ENCODE assay signal across 20 cellular contexts in the genomic region with DNA sequence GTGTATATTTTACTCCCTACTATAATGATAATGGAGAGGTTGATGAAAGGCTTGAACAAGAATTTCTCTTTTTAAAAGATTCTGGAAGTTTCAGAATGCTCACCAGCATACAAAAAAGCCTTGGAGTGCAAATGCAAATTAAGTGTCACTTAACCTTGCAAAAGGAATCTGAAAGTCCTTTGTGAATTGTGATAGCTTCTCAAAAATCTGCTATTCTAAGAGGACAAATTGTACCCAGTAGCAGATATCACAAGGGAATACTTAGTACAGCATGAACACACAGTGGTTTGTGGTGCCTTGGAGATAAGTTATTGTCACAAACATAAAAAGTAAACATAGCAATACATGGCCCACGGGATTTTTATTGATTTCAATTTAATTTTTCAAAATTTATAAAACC.
DNase-seq lines count a peak whose midpoint lies in the region; ATAC-seq and TF ChIP-seq lines count a peak whose summit lies in the region.
"Had no signal": no experiment of that assay in that cellular context is flagged by ENCODE, and none has a peak within 500 bp of the region (broad histone marks: within the 10 kb centered on the region; RNA-seq: fewer than 3 reads in every experiment).

No MANE protein-coding gene starts in this region.

- peak overlapping the region in 1 of 5 experiments; percentile 5 for H3K4me3 Mint-ChIP-seq in brain

- peaks cover 5 to 28% (median 19%) of the 10 kb centered on the region in 5 experiments for H3K9me3 Mint-ChIP-seq in brain

- peaks cover 3% of the 10 kb centered on the region for H3K27me3 Mint-ChIP-seq in brain

- H3K4me1 ChIP-seq in mesendoderm (ENCODE audit: control insufficient read depth, low read depth, low read length), result no peaks in the 10 kb centered on the region
- H3K4me1 ChIP-seq: BE2C had no signal

- no peak overlapping the region for H3K9ac ChIP-seq in mesendoderm (ENCODE audit: low read length)

- TF ChIP-seq CTCF in brain (conservative IDR thresholded peaks at IDR 0.05), result no peak

- in situ Hi-C loops in G401 (cut with HindIII; ENCODE audit: low sequenced_read_pairs), result no loop called here

- no peak overlapping the region for H3K4ac ChIP-seq in mesendoderm (ENCODE audit: low read depth, low read length)

- H3K36me3 ChIP-seq in mesendoderm (ENCODE audit: control insufficient read depth, insufficient read depth, low read length), result no peaks in the 10 kb centered on the region
- H3K36me3 ChIP-seq: BE2C had no signal

- H3K4me3 ChIP-seq in mesendoderm (ENCODE audit: low read length), result no peak overlapping the region

- no peak overlapping the region for H2BK5ac ChIP-seq in mesendoderm (ENCODE audit: low read length)

- H4K5ac ChIP-seq in mesendoderm (ENCODE audit: low read length), result no peak overlapping the region

- H3K79me1 ChIP-seq in mesendoderm (ENCODE audit: low read length), result no peaks in the 10 kb centered on the region

- peak overlapping the region in 3 of 5 experiments; percentile 37 to 89 (median 59) for H3K27ac Mint-ChIP-seq in brain

- H3K27me3 ChIP-seq in mesendoderm (ENCODE audit: insufficient read depth, low read length, poor library complexity), result no peaks in the 10 kb centered on the region
- H3K27me3 ChIP-seq: BE2C had no signal

- no peak overlapping the region for H3K23ac ChIP-seq in mesendoderm (ENCODE audit: low read length)

- peak; percentile 20 for DNase-seq in G401 (ENCODE audit: low spot score)
- DNase-seq in inferior parietal cortex (ENCODE audit: extremely low spot score), result peak; percentile 48
- DNase-seq in pons (ENCODE audit: low spot score), result peak; percentile 67
- DNase-seq in mesendoderm, result no peak
- DNase-seq in glomerular visceral epithelial cell (ENCODE audit: extremely low spot score), result no peak
- DNase-seq in activated CD8-positive, alpha-beta memory T cell treated with anti-CD3 and anti-CD28 coated beads, Interleukin-2, amount 50 U/mL, for 4 hours, result no peak
- DNase-seq: BE2C, DMS53, EL, H7, KG1, NCI-H1105, NCI-H2029 treated with DMSO at 0.1 percent for 48 hours, NCI-H226, NCI-H510A treated with DMSO at 0.1 percent for 48 hours, NCI-H748 treated with DMSO at 0.1 percent for 48 hours, SIG-M5 had no signal

- no peak overlapping the region for H3K27ac ChIP-seq in mesendoderm (ENCODE audit: low read depth, low read length)

- no peak overlapping the region for H3K18ac ChIP-seq in mesendoderm (ENCODE audit: low read length)

- H3K4me1 Mint-ChIP-seq in brain, result peaks cover 19% of the 10 kb centered on the region

- no peak overlapping the region for H2AK5ac ChIP-seq in mesendoderm (ENCODE audit: low read length)

- H3K79me2 ChIP-seq in mesendoderm (ENCODE audit: control insufficient read depth, insufficient read depth, low read length), result no peaks in the 10 kb centered on the region

- H2BK120ac ChIP-seq in mesendoderm (ENCODE audit: low read depth, low read length), result no peak overlapping the region

- no peak overlapping the region for H3K4me2 ChIP-seq in mesendoderm (ENCODE audit: low read length)

- no peak overlapping the region for H4K8ac ChIP-seq in mesendoderm (ENCODE audit: low read depth, low read length)

- H2BK15ac ChIP-seq in mesendoderm (replicated peaks; ENCODE audit: low read depth), result no peak overlapping the region

- no peak for ATAC-seq in HG02623 (IDR thresholded peaks at IDR 0.05; ENCODE audit: unreplicated experiment)
- ATAC-seq: Panc1 had no signal

- WGBS in mesendoderm (ENCODE audit: extremely low coverage, insufficient coverage, low lambda C conversion rate), result no CpG with 5 or more reads among the region's 1 CpG

- H3K36me3 Mint-ChIP-seq in brain, result no peaks in the 10 kb centered on the region

- no peak overlapping the region for H3K56ac ChIP-seq in mesendoderm (ENCODE audit: low read length)

Comparison
In these comparisons a context has a peak if more than half of its experiments do, and no peak if none do; other contexts are left out.
1. DNase-seq: peak in G401 (single experiment), inferior parietal cortex (single experiment) and pons (single experiment); none in mesendoderm (single experiment), glomerular visceral epithelial cell (single experiment) and activated CD8-positive, alpha-beta memory T cell treated with anti-CD3 and anti-CD28 coated beads, Interleukin-2, amount 50 U/mL, for 4 hours (single experiment).